28 cellular contexts compared by ENCODE assay signal in the genomic region with DNA sequence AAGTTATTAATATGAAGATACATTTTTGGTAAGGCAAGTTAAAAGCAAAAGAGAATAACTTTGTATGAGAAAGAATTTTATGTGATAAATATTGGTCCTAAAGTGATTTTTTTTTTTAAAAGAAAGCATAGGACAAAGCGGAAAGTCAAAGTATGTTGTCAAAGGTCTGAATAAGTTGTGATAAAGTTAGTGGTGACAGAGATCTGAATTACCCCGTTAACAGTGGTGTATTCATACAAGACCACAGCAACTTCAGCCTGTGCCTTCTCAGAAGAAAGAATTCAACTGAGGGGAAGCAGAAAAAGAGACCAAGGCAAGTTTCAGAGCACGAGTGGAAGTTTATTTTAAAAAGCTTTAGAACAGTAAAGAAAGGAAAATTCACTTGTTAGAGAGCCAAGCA.
"Had no signal": no experiment of that assay in that cellular context is flagged by ENCODE, and none has a peak within 500 bp of the region (broad histone marks: within the 10 kb centered on the region; RNA-seq: fewer than 3 reads in every experiment).

No MANE protein-coding gene starts in this region.

- DNase-seq: activated B cell treated with CpG ODN at 0.5 μM for 24 hours; activated CD4-positive, alpha-beta T cell treated with anti-CD3 and anti-CD28 coated beads for 48 hours; activated CD4-positive, alpha-beta T cell treated with anti-CD3 and anti-CD28 coated beads, Interleukin-2, amount 50 U/mL, for 1 hour; activated CD4-positive, alpha-beta T cell treated with anti-CD3 and anti-CD28 coated beads, Interleukin-2, amount 50 U/mL, for 48 hours; activated CD8-positive, alpha-beta memory T cell treated with anti-CD3 and anti-CD28 coated beads for 24 hours; activated CD8-positive, alpha-beta T cell treated with anti-CD3 and anti-CD28 coated beads for 36 hours; activated effector memory CD4-positive, alpha-beta T cell treated with Interleukin-2 at 50 U/mL for 16 hours; activated gamma-delta T cell treated with Interleukin-2 at 50 U/mL for 16 hours; activated naive CD4-positive, alpha-beta T cell treated with anti-CD3 and anti-CD28 coated beads, Interleukin-2, amount 50 U/mL, for 16 hours; activated naive CD4-positive, alpha-beta T cell treated with Interleukin-2 at 50 U/mL for 16 hours; activated T-cell treated with anti-CD3 and anti-CD28 coated beads, Interleukin-2, amount 50 U/mL, for 4 hours; adrenal gland; amygdala; aorta; body of pancreas; caudate nucleus; cerebellar nuclear complex; colonic mucosa; effector CD8-positive, alpha-beta T cell; foreskin fibroblast; head of caudate nucleus; T-cell; T1000; WERI-Rb-1 had no signal

- H3K4me3 Mint-ChIP-seq: activated B cell treated with CpG ODN at 0.5 μM for 24 hours; activated CD8-positive, alpha-beta T cell treated with anti-CD3 and anti-CD28 coated beads for 36 hours; activated naive CD8-positive, alpha-beta T cell; activated T-cell treated with anti-CD3 and anti-CD28 coated beads, Interleukin-2, amount 50 U/mL, for 4 hours; activated T-helper 17 cell treated with anti-CD3 and anti-CD28 coated beads, Interleukin-2, amount 50 U/mL, for 72 hours; T-cell; T-helper 1 cell treated with Interleukin-12 subunit alpha and Interleukin-12 subunit beta and Interleukin-4 antibody, amounts not matched to agents 30 μg/mL and 1 μg/mL, for 36 hours; T-helper 2 cell treated with Interferon-gamma antibody and Interleukin-4, amounts not matched to agents 5 μg/mL and 100 μg/mL, for 36 hours had no signal

- H3K27ac ChIP-seq: adrenal gland, body of pancreas, colonic mucosa, WERI-Rb-1 had no signal

- H3K4me3 ChIP-seq: adrenal gland, body of pancreas, colonic mucosa had no signal

- H3K27me3 Mint-ChIP-seq: activated B cell treated with CpG ODN at 0.5 μM for 24 hours; activated CD8-positive, alpha-beta T cell treated with anti-CD3 and anti-CD28 coated beads for 36 hours; activated naive CD8-positive, alpha-beta T cell; activated T-helper 17 cell treated with anti-CD3 and anti-CD28 coated beads, Interleukin-2, amount 50 U/mL, for 72 hours; T-cell had no signal

- H3K27me3 ChIP-seq: adrenal gland, body of pancreas, colonic mucosa had no signal

- H3K36me3 ChIP-seq: adrenal gland, colonic mucosa had no signal

- H3K4me1 Mint-ChIP-seq: activated B cell treated with CpG ODN at 0.5 μM for 24 hours; activated T-helper 17 cell treated with anti-CD3 and anti-CD28 coated beads, Interleukin-2, amount 50 U/mL, for 72 hours; T-cell had no signal

- H3K4me1 ChIP-seq: adrenal gland, body of pancreas, colonic mucosa had no signal

- H3K27ac Mint-ChIP-seq: activated B cell treated with CpG ODN at 0.5 μM for 24 hours; activated CD8-positive, alpha-beta T cell treated with anti-CD3 and anti-CD28 coated beads for 36 hours; activated naive CD8-positive, alpha-beta T cell; activated T-helper 17 cell treated with anti-CD3 and anti-CD28 coated beads, Interleukin-2, amount 50 U/mL, for 72 hours; T-cell; T-helper 1 cell treated with Interleukin-12 subunit alpha and Interleukin-12 subunit beta and Interleukin-4 antibody, amounts not matched to agents 30 μg/mL and 1 μg/mL, for 36 hours; T-helper 2 cell treated with Interferon-gamma antibody and Interleukin-4, amounts not matched to agents 5 μg/mL and 100 μg/mL, for 36 hours had no signal
